Comparison of ENCODE assay signal across 26 cellular contexts in the genomic region with DNA sequence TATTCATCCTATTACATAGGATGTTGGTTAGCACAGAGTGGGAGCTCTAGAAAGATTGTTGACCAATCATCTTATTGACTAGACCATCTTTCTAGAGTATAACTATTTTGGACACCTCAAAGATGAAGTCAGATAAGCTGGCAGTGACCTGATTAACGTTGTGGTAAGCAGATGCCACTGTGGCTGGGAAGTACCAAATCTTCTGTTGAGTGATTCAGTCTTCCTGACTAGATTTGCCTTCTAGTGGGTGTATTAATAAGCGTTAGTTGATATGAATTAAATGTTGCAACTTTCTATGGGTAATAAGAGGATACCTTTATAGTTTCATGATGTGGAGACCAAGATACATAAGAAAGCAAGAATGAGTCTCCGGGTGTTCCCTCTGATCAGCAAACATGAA.
"Had no signal": no experiment of that assay in that cellular context is flagged by ENCODE, and none has a peak within 500 bp of the region (broad histone marks: within the 10 kb centered on the region; RNA-seq: fewer than 3 reads in every experiment).

No MANE protein-coding gene starts in this region.

- H3K27me3 Mint-ChIP-seq: activated naive CD4-positive, alpha-beta T cell treated with anti-CD3 and anti-CD28 coated beads, Interleukin-2, amount 10 ng/mL, durations not matched to agents 7 days and 5 days had no signal

- H3K27ac ChIP-seq: esophagus muscularis mucosa, foreskin keratinocyte, gastroesophageal sphincter, heart right ventricle had no signal

- H3K27me3 ChIP-seq: esophagus muscularis mucosa, gastroesophageal sphincter, heart right ventricle had no signal

- H3K4me3 ChIP-seq: esophagus muscularis mucosa, gastroesophageal sphincter, heart right ventricle had no signal

- H3K27ac Mint-ChIP-seq: activated CD4-positive, alpha-beta memory T cell treated with anti-CD3 and anti-CD28 coated beads for 36 hours; activated CD4-positive, alpha-beta T cell treated with anti-CD3 and anti-CD28 coated beads for 36 hours; activated CD4-positive, alpha-beta T cell treated with anti-CD3 and anti-CD28 coated beads, Interleukin-2, amount 10 ng/mL, durations not matched to agents 24 days and 14 days; activated CD8-positive, alpha-beta memory T cell treated with anti-CD3 and anti-CD28 coated beads, Interleukin-2, amount 10 ng/mL, durations not matched to agents 7 days and 5 days; activated CD8-positive, alpha-beta T cell treated with anti-CD3 and anti-CD28 coated beads, Interleukin-2, amount 10 ng/mL, durations not matched to agents 7 days and 5 days; activated naive CD4-positive, alpha-beta T cell treated with anti-CD3 and anti-CD28 coated beads, Interleukin-2, amount 10 ng/mL, durations not matched to agents 7 days and 5 days; activated naive CD4-positive, alpha-beta T cell treated with anti-CD3 and anti-CD28 coated beads, Interleukin-2, amount 50 U/mL, for 72 hours; activated naive CD8-positive, alpha-beta T cell treated with anti-CD3 and anti-CD28 coated beads, Interleukin-2, amount 10 ng/mL, durations not matched to agents 7 days and 5 days; activated T-helper 1 cell treated with anti-CD3 and anti-CD28 coated beads, Interleukin-12 subunit alpha, Interleukin-12 subunit beta, Interleukin-2, Interleukin-4 antibody, amounts not matched to agents 30 ng/mL and 10 ng/mL and 1 ng/mL, durations not matched to agents 14 hours and 24 hours and 36 hours had no signal

- H3K36me3 Mint-ChIP-seq: activated CD4-positive, alpha-beta memory T cell treated with anti-CD3 and anti-CD28 coated beads for 36 hours; activated CD8-positive, alpha-beta memory T cell treated with anti-CD3 and anti-CD28 coated beads, Interleukin-2, amount 10 ng/mL, durations not matched to agents 7 days and 5 days; activated naive CD4-positive, alpha-beta T cell treated with anti-CD3 and anti-CD28 coated beads, Interleukin-2, amount 10 ng/mL, durations not matched to agents 7 days and 5 days; activated naive CD4-positive, alpha-beta T cell treated with anti-CD3 and anti-CD28 coated beads, Interleukin-2, amount 50 U/mL, for 72 hours; activated naive CD8-positive, alpha-beta T cell treated with anti-CD3 and anti-CD28 coated beads, Interleukin-2, amount 10 ng/mL, durations not matched to agents 7 days and 5 days had no signal

- H3K4me1 Mint-ChIP-seq: activated CD4-positive, alpha-beta T cell treated with anti-CD3 and anti-CD28 coated beads for 36 hours; activated CD4-positive, alpha-beta T cell treated with anti-CD3 and anti-CD28 coated beads, Interleukin-2, amount 10 ng/mL, durations not matched to agents 24 days and 14 days; activated CD8-positive, alpha-beta memory T cell treated with anti-CD3 and anti-CD28 coated beads, Interleukin-2, amount 10 ng/mL, durations not matched to agents 7 days and 5 days; activated naive CD4-positive, alpha-beta T cell treated with anti-CD3 and anti-CD28 coated beads, Interleukin-2, amount 10 ng/mL, durations not matched to agents 7 days and 5 days; activated naive CD8-positive, alpha-beta T cell treated with anti-CD3 and anti-CD28 coated beads, Interleukin-2, amount 10 ng/mL, durations not matched to agents 7 days and 5 days had no signal

- H3K9me3 ChIP-seq: esophagus muscularis mucosa, gastroesophageal sphincter, heart right ventricle had no signal

- H3K4me1 ChIP-seq: esophagus muscularis mucosa, foreskin keratinocyte, gastroesophageal sphincter, heart right ventricle had no signal

- H3K4me3 Mint-ChIP-seq: activated CD4-positive, alpha-beta memory T cell treated with anti-CD3 and anti-CD28 coated beads for 36 hours; activated CD4-positive, alpha-beta T cell treated with anti-CD3 and anti-CD28 coated beads for 36 hours; activated CD4-positive, alpha-beta T cell treated with anti-CD3 and anti-CD28 coated beads, Interleukin-2, amount 10 ng/mL, durations not matched to agents 24 days and 14 days; activated CD8-positive, alpha-beta memory T cell treated with anti-CD3 and anti-CD28 coated beads, Interleukin-2, amount 10 ng/mL, durations not matched to agents 7 days and 5 days; activated CD8-positive, alpha-beta T cell treated with anti-CD3 and anti-CD28 coated beads, Interleukin-2, amount 10 ng/mL, durations not matched to agents 7 days and 5 days; activated naive CD4-positive, alpha-beta T cell treated with anti-CD3 and anti-CD28 coated beads, Interleukin-2, amount 10 ng/mL, durations not matched to agents 7 days and 5 days; activated naive CD8-positive, alpha-beta T cell treated with anti-CD3 and anti-CD28 coated beads, Interleukin-2, amount 10 ng/mL, durations not matched to agents 7 days and 5 days; activated T-helper 1 cell treated with anti-CD3 and anti-CD28 coated beads, Interleukin-12 subunit alpha, Interleukin-12 subunit beta, Interleukin-2, Interleukin-4 antibody, amounts not matched to agents 30 ng/mL and 10 ng/mL and 1 ng/mL, durations not matched to agents 14 hours and 24 hours and 36 hours had no signal

- H3K9me3 Mint-ChIP-seq: activated CD4-positive, alpha-beta memory T cell treated with anti-CD3 and anti-CD28 coated beads for 36 hours; activated CD4-positive, alpha-beta T cell treated with anti-CD3 and anti-CD28 coated beads, Interleukin-2, amount 10 ng/mL, durations not matched to agents 24 days and 14 days; activated naive CD4-positive, alpha-beta T cell treated with anti-CD3 and anti-CD28 coated beads, Interleukin-2, amount 50 U/mL, for 72 hours; activated naive CD8-positive, alpha-beta T cell treated with anti-CD3 and anti-CD28 coated beads, Interleukin-2, amount 10 ng/mL, durations not matched to agents 7 days and 5 days; activated T-helper 1 cell treated with anti-CD3 and anti-CD28 coated beads, Interleukin-12 subunit alpha, Interleukin-12 subunit beta, Interleukin-2, Interleukin-4 antibody, amounts not matched to agents 30 ng/mL and 10 ng/mL and 1 ng/mL, durations not matched to agents 14 hours and 24 hours and 36 hours had no signal

- ATAC-seq: activated CD4-positive, alpha-beta T cell treated with anti-CD3 and anti-CD28 coated beads for 36 hours; activated CD8-positive, alpha-beta memory T cell treated with anti-CD3 and anti-CD28 coated beads, Interleukin-2, amount 10 ng/mL, durations not matched to agents 7 days and 5 days; activated CD8-positive, alpha-beta T cell treated with anti-CD3 and anti-CD28 coated beads, Interleukin-2, amount 10 ng/mL, durations not matched to agents 7 days and 5 days; activated naive CD4-positive, alpha-beta T cell treated with anti-CD3 and anti-CD28 coated beads, Interleukin-2, amount 50 U/mL, for 72 hours; foreskin keratinocyte; gastroesophageal sphincter; heart right ventricle had no signal

- DNase-seq: activated CD4-positive, alpha-beta memory T cell treated with anti-CD3 and anti-CD28 coated beads for 36 hours; activated CD4-positive, alpha-beta T cell treated with anti-CD3 and anti-CD28 coated beads for 36 hours; activated CD4-positive, alpha-beta T cell treated with anti-CD3 and anti-CD28 coated beads, Interleukin-2, amount 10 ng/mL, durations not matched to agents 24 days and 14 days; activated CD4-positive, CD25-positive, alpha-beta regulatory T cell; activated CD4-positive, CD25-positive, alpha-beta regulatory T cell treated with anti-CD3 and anti-CD28 coated beads, Interleukin-2, amount 50 U/mL, for 72 hours; activated CD8-positive, alpha-beta memory T cell treated with anti-CD3 and anti-CD28 coated beads, Interleukin-2, amount 10 ng/mL, durations not matched to agents 7 days and 5 days; activated CD8-positive, alpha-beta memory T cell treated with anti-CD3 and anti-CD28 coated beads, Interleukin-2, amount 50 U/mL, for 4 hours; activated CD8-positive, alpha-beta T cell treated with anti-CD3 and anti-CD28 coated beads, Interleukin-2, amount 10 ng/mL, durations not matched to agents 7 days and 5 days; activated gamma-delta T cell; activated naive CD4-positive, alpha-beta T cell; activated naive CD4-positive, alpha-beta T cell treated with anti-CD3 and anti-CD28 coated beads, Interleukin-2, amount 10 ng/mL, durations not matched to agents 7 days and 5 days; activated naive CD8-positive, alpha-beta T cell treated with anti-CD3 and anti-CD28 coated beads, Interleukin-2, amount 10 ng/mL, durations not matched to agents 7 days and 5 days; activated T-cell treated with anti-CD3 and anti-CD28 coated beads, Interleukin-2, amount 50 U/mL, for 1 hour; activated T-cell treated with anti-CD3 and anti-CD28 coated beads, Interleukin-2, amount 50 U/mL, for 48 hours; amniotic stem cell; anterior cingulate cortex; caudate nucleus; cortex of kidney; dermis blood vessel endothelial cell; effector CD4-positive, alpha-beta T cell; foreskin keratinocyte; heart right ventricle had no signal
